ENCODE assay signal across 9 cellular contexts in the genomic region with DNA sequence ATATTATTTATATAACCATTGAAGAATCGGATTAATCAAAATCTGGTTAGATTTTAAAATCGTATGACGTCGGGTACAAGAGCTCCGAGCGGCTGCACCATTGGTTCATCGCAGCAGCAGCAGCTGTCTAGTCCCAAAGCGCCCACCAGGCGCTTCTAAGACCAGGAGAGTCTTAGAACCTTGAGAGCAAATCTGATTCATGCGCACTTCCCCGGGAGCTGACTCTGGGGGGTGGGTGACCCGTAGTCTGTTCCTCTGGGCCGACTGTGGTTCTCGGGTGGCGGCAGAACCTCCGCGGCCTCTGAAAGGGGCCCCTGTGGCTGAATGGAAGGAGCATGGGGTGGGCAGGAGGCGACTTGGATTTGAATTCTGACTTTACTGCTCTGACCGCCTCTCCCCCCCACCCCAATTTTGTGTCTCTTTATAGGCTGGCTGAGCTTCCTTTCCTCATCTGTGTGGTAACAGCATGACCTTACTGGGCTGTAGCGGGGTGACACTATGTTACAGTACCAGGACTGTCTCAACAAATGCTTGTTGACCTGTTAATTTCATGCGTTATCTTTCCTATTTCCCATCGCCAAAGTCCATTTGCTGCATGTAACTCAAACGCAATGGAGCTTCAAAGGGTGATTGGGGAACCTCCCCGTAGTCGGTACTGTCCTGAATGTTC.
DNase-seq lines count a peak whose midpoint lies in the region; ATAC-seq, FAIRE-seq and TF ChIP-seq lines count a peak whose summit lies in the region.
"Had no signal": no experiment of that assay in that cellular context is flagged by ENCODE, and none has a peak within 500 bp of the region (broad histone marks: within the 10 kb centered on the region; RNA-seq: fewer than 3 reads in every experiment).

No MANE protein-coding gene starts in this region.

- no peaks in the 10 kb centered on the region for H3K79me1 ChIP-seq in IMR-90 (ENCODE audit: low read depth in 1 of 2, low read length in 2 of 2)

- WGBS in IMR-90 (ENCODE audit: extremely low coverage in 2 of 2, insufficient read length in 1 of 2), 2 experiments = 34% methylated on average over 6 of the region's 25 CpGs; no CpG with 5 or more reads in 1 of the 2 experiments

- in situ Hi-C loops in IMR-90 (cut with MboI; ENCODE audit: low sequenced_read_pairs) = loop anchor here (10.0 kb wide), 1 partner anchor 55 kb away; no protein-coding TSS in a partner anchor

- H3K9me1 ChIP-seq in IMR-90 (ENCODE audit: insufficient read depth, low read length) = peaks cover 4% of the 10 kb centered on the region; the same call in 1 of the 2 replicates

- no peak overlapping the region for H3K14ac ChIP-seq in IMR-90 (replicated peaks; ENCODE audit: low read depth, low read length)

- H2BK20ac ChIP-seq in IMR-90 (ENCODE audit: low read depth, low read length) = no peak overlapping the region

- H2BK5ac ChIP-seq in IMR-90 (ENCODE audit: low read depth, low read length, poor library complexity, severe bottlenecking) = no peak overlapping the region

- no peak overlapping the region for H4K91ac ChIP-seq in IMR-90 (ENCODE audit: insufficient read depth, low read depth, low read length)

- no peak for TF ChIP-seq RAD21 in IMR-90 (IDR thresholded peaks at IDR 0.05; ENCODE audit: low read length)

- peak overlapping the region; percentile 97; the same call in 1 of the 2 replicates for H3K4me2 ChIP-seq in IMR-90 (ENCODE audit: low read depth, low read length)

- H3K27ac ChIP-seq in IMR-90 (ENCODE audit: insufficient read depth, low read length) = no peak overlapping the region
- peak overlapping the region in 1 of 2 donors; percentile 22 for H3K27ac ChIP-seq in breast epithelium
- no peak overlapping the region for H3K27ac ChIP-seq in kidney (ENCODE audit: low read depth in 2 of 2, low read length in 2 of 2)

- H3K9ac ChIP-seq in IMR-90 (ENCODE audit: low read depth, low read length) = no peak overlapping the region
- no peak overlapping the region for H3K9ac ChIP-seq in kidney (ENCODE audit: low read length in 2 of 2)

- H3K27me3 Mint-ChIP-seq in CD14-positive monocyte (ENCODE audit: low read depth in 3 of 3) (no peaks in the 10 kb centered on the region), naive B cell (peaks cover 0 to 3% (median 0%) of the 10 kb centered on the region in 3 donors)

- intact Hi-C loops in CD14-positive monocyte (cut with micrococcal nuclease) = loop anchor here (2.0 to 10.0 kb wide), 6 partner anchors 13 to 635 kb away; no protein-coding TSS in a partner anchor
- intact Hi-C loops in IMR-90 (cut with micrococcal nuclease) = loop anchor here (2.0 to 5.0 kb wide), 2 partner anchors 47 to 468 kb away; no protein-coding TSS in a partner anchor
- intact Hi-C loops in breast epithelium (cut with DNase I; ENCODE audit: low total_unique reads) = no loop called here
- intact Hi-C loops in kidney (cut with DNase I) = no loop called here

- no peak overlapping the region for H2AK5ac ChIP-seq in IMR-90 (ENCODE audit: low read depth, low read length)

- H3K27ac Mint-ChIP-seq in CD14-positive monocyte (peak overlapping the region; percentile 74 to 89 (median 82)), naive B cell (peak overlapping the region; percentile 79 to 94 (median 91))

- H3K4me3 ChIP-seq in IMR-90 (ENCODE audit: insufficient read depth, low read depth, low read length) (no peak overlapping the region), breast epithelium (peak overlapping the region; percentile 70 to 85 (median 71)), kidney (ENCODE audit: low read length in 2 of 2) (peak overlapping the region in 1 of 2 donors; percentile 78)

- H3K4me1 Mint-ChIP-seq in CD14-positive monocyte (peaks cover 42% of the 10 kb centered on the region), naive B cell (peaks cover 29 to 39% (median 33%) of the 10 kb centered on the region in 3 donors)

- no peak overlapping the region for H3K18ac ChIP-seq in IMR-90 (ENCODE audit: low read depth, low read length)

- H3K4me3 Mint-ChIP-seq in CD14-positive monocyte (peak overlapping the region; percentile 93 to 98), naive B cell (peak overlapping the region; percentile 91 to 99 (median 98))

- H3K9me3 ChIP-seq in IMR-90 (ENCODE audit: control insufficient read depth, insufficient read depth, low read length) (no peaks in the 10 kb centered on the region), breast epithelium (no peaks in the 10 kb centered on the region), kidney (ENCODE audit: control insufficient read depth in 1 of 2, low read length in 2 of 2) (no peaks in the 10 kb centered on the region)

- no peak overlapping the region for H3K4ac ChIP-seq in IMR-90 (ENCODE audit: low read depth, low read length)

- H3K23ac ChIP-seq in IMR-90 (ENCODE audit: low read depth, low read length) = no peak overlapping the region; the same call in 1 of the 2 replicates

- no peak overlapping the region; the same call in 1 of the 2 replicates for H3K56ac ChIP-seq in IMR-90 (ENCODE audit: extremely low read depth, insufficient read depth, low read length)

- peaks cover 7% of the 10 kb centered on the region; the same call in 1 of the 2 replicates for H3K4me1 ChIP-seq in IMR-90 (ENCODE audit: control insufficient read depth, insufficient read depth, low read length)
- peaks cover 6 to 12% of the 10 kb centered on the region in 2 donors for H3K4me1 ChIP-seq in breast epithelium
- H3K4me1 ChIP-seq in kidney (ENCODE audit: control insufficient read depth in 1 of 2, insufficient read depth in 1 of 2, low read depth in 1 of 2, low read length in 2 of 2) = peaks cover 8 to 13% of the 10 kb centered on the region in 2 donors

- H3K36me3 ChIP-seq in IMR-90 (ENCODE audit: control insufficient read depth, insufficient read depth, low read length) = no peaks in the 10 kb centered on the region
- no peaks in the 10 kb centered on the region for H3K36me3 ChIP-seq in breast epithelium
- H3K36me3 ChIP-seq in kidney (ENCODE audit: control insufficient read depth in 1 of 2, insufficient read depth in 2 of 2, low read length in 2 of 2) = no peaks in the 10 kb centered on the region

- TF ChIP-seq POLR2A in IMR-90 (IDR thresholded peaks at IDR 0.05; ENCODE audit: low read depth, low read length) = no peak
- TF ChIP-seq POLR2A in breast epithelium (IDR thresholded peaks at IDR 0.05) = no peak

- FAIRE-seq in kidney (lab: Jason Lieb, UNC) = no peak

- CTCF ChIA-PET in IMR-90 (lab: Yijun Ruan, JAX) = interaction anchor here (0.6 to 1.2 kb wide), 4 partner anchors 9 to 61 kb away, joined by 3 to 5 read pairs (median 3); no protein-coding TSS in a partner anchor

- no peak overlapping the region for H2BK15ac ChIP-seq in IMR-90 (ENCODE audit: low read depth, low read length)

- H3K27me3 ChIP-seq in IMR-90 (ENCODE audit: control insufficient read depth, insufficient read depth, low read length) = peaks cover 35% of the 10 kb centered on the region
- H3K27me3 ChIP-seq in breast epithelium = no peaks in the 10 kb centered on the region

- ATAC-seq in IMR-90 (ENCODE audit: low read depth) = no peak
- peak; percentile 53 for ATAC-seq in naive B cell (ENCODE audit: low read depth in 2 of 2)
- ATAC-seq in HG03378 (IDR thresholded peaks at IDR 0.05; ENCODE audit: unreplicated experiment) = no peak
- ATAC-seq in HG03135 (IDR thresholded peaks at IDR 0.05; ENCODE audit: unreplicated experiment) = no peak

- no TSS peak for BruUV-seq in IMR-90 (replicated peaks; lab: Mats Ljungman, UMichigan)

- dilution Hi-C loops in IMR-90 (cut with HindIII; ENCODE audit: low sequenced_read_pairs, unreplicated experiment) = no loop called here

- no peak overlapping the region for H4K8ac ChIP-seq in IMR-90 (ENCODE audit: low read depth in 2 of 2, low read length in 2 of 2)

- H3K9me3 Mint-ChIP-seq in CD14-positive monocyte (no peaks in the 10 kb centered on the region), naive B cell (no peaks in the 10 kb centered on the region)

- H2BK120ac ChIP-seq in IMR-90 (ENCODE audit: low read depth, low read length) = no peak overlapping the region

- no peak overlapping the region for H4K5ac ChIP-seq in IMR-90 (ENCODE audit: low read depth, low read length)

- TF ChIP-seq CTCF in CD14-positive monocyte (IDR thresholded peaks at IDR 0.05) = peak; percentile 66
- TF ChIP-seq CTCF in IMR-90 (conservative IDR thresholded peaks at IDR 0.05; ENCODE audit: low read depth, low read length) = no peak
- TF ChIP-seq CTCF in breast epithelium (IDR thresholded peaks at IDR 0.05) = no peak
- TF ChIP-seq CTCF in kidney (IDR thresholded peaks at IDR 0.05; ENCODE audit: borderline replicate concordance, extremely low read depth, insufficient read depth) = no peak

- H4K20me1 ChIP-seq in IMR-90 (ENCODE audit: insufficient read depth, low read length) = no peaks in the 10 kb centered on the region

- POLR2A ChIA-PET in IMR-90 (lab: Charles Lee; ENCODE audit: unreplicated experiment) = no interaction called here

- DNase-seq in CD14-positive monocyte (ENCODE audit: low spot score) = peak; percentile 73
- no peak for DNase-seq in IMR-90
- DNase-seq in breast epithelium (ENCODE audit: low spot score in 2 of 2) = no peak
- peak; percentile 66 for DNase-seq in naive B cell
- no peak for DNase-seq in kidney
- DNase-seq in putamen (ENCODE audit: low spot score) = no peak
- DNase-seq: T1000 had no signal

- no peak overlapping the region for H2AK9ac ChIP-seq in IMR-90 (replicated peaks; ENCODE audit: low read depth, low read length, poor library complexity)

- H3K36me3 Mint-ChIP-seq in CD14-positive monocyte (peaks cover 0 to 2% of the 10 kb centered on the region in 2 donors), naive B cell (no peaks in the 10 kb centered on the region)

- peak overlapping the region; percentile 86 for H2AFZ ChIP-seq in IMR-90 (replicated peaks; ENCODE audit: low read length, poor library complexity)

TF ChIP-seq in IMR-90, 13 proteins besides CTCF, POLR2A, EP300 and RAD21 (continues in another document):
- TF ChIP-seq BHLHE40 (IDR thresholded peaks at IDR 0.05; ENCODE audit: low read depth, low read length) (no peak), NFE2L2 (IDR thresholded peaks at IDR 0.05; ENCODE audit: low read depth, low read length) (no peak), RFX5 (IDR thresholded peaks at IDR 0.05; ENCODE audit: low read depth, low read length) (no peak), SMC3 (IDR thresholded peaks at IDR 0.05; ENCODE audit: low read depth, low read length) (no peak), MXI1 (IDR thresholded peaks at IDR 0.05; ENCODE audit: borderline replicate concordance, low read depth, low read length) (no peak), CHD1 (IDR thresholded peaks at IDR 0.05; ENCODE audit: low read depth, low read length) (no peak), FOS (IDR thresholded peaks at IDR 0.05; ENCODE audit: low read depth, low read length) (no peak), RCOR1 (IDR thresholded peaks at IDR 0.05; ENCODE audit: insufficient replicate concordance, low read length) (no peak)
- TF ChIP-seq, protein P1, sequence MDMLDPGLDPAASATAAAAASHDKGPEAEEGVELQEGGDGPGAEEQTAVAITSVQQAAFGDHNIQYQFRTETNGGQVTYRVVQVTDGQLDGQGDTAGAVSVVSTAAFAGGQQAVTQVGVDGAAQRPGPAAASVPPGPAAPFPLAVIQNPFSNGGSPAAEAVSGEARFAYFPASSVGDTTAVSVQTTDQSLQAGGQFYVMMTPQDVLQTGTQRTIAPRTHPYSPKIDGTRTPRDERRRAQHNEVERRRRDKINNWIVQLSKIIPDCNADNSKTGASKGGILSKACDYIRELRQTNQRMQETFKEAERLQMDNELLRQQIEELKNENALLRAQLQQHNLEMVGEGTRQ (IDR thresholded peaks at IDR 0.05; ENCODE audit: low read depth, low read length) = no peak

Comparison
In these comparisons a context has a peak if more than half of its experiments do, and no peak if none do; other contexts are left out.
1. DNase-seq: peak in CD14-positive monocyte (single experiment) and naive B cell (single experiment); none in IMR-90 (single experiment), breast epithelium (0 of 2), kidney (single experiment) and putamen (single experiment).
2. ATAC-seq: peak in naive B cell (2 of 2); none in IMR-90 (single experiment), HG03378 (single experiment) and HG03135 (single experiment).
3. intact Hi-C loops: an anchor here in CD14-positive monocyte (2.0 to 10.0 kb wide) and IMR-90 (2.0 to 5.0 kb wide); none called in breast epithelium and kidney.